Comparison of ENCODE assay signal across 11 cellular contexts in the genomic region with DNA sequence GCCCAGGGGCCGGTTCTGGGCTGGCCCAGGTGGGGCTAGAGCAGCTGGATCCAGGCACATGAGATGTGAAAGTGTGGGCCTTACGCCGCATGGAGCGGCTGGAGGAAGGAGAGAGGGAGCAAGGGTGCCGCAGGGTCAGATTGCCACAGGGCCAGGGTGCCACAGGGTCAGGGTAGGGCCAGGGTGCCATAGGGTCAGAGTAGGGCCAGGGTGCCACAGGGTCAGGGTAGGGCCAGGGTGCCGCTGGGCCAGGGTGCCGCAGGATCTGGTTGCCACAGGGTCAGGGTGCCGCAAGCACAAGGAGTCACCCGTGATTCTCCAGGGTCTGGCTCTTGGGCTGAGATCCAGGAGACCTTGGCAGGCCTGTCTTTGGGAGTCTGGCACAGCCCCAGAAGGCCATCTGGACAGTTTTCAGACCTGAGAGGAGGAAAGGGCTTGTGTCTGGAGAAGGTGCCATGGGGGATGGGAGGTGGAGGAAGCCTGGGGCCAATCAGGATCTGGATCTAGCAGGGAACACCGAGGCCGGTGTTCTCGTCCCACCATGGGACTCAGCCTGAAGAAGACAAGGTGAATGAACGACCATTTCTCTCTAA. TPM values are rescaled to one million over a fixed set of nuclear protein-coding genes. Genes with fewer than 3 reads are reported as not detected.
DNase-seq lines count a peak whose midpoint lies in the region; ATAC-seq, FAIRE-seq and TF ChIP-seq lines count a peak whose summit lies in the region.
"Had no signal": no experiment of that assay in that cellular context is flagged by ENCODE, and none has a peak within 500 bp of the region (broad histone marks: within the 10 kb centered on the region; RNA-seq: fewer than 3 reads in every experiment).

No MANE protein-coding gene starts in this region.

- no peak overlapping the region for H2AK5ac ChIP-seq in mesenchymal stem cell (ENCODE audit: low read length, severe bottlenecking)

- H2AFZ ChIP-seq in mesenchymal stem cell (ENCODE audit: low read depth, low read length), result no peak overlapping the region

- no peak overlapping the region for H3K4ac ChIP-seq in mesenchymal stem cell (ENCODE audit: low read depth in 1 of 2, low read length in 2 of 2)

- no peak overlapping the region for H2BK120ac ChIP-seq in mesenchymal stem cell (ENCODE audit: low read depth, low read length)

- no peak overlapping the region for H3K4me3 Mint-ChIP-seq in activated naive CD4-positive, alpha-beta T cell treated with anti-CD3 and anti-CD28 coated beads for 36 hours
- H3K4me3 Mint-ChIP-seq: activated CD4-positive, alpha-beta T cell treated with anti-CD3 and anti-CD28 coated beads, Interleukin-2, amount 10 ng/mL, durations not matched to agents 7 days and 5 days had no signal

- no peaks in the 10 kb centered on the region for H3K9me3 ChIP-seq in mesenchymal stem cell (ENCODE audit: control insufficient read depth, low read length)
- no peaks in the 10 kb centered on the region for H3K9me3 ChIP-seq in upper lobe of right lung

- H3K27ac ChIP-seq in mesenchymal stem cell (ENCODE audit: low read length, poor library complexity, severe bottlenecking), result no peak overlapping the region
- peak overlapping the region; percentile 45 for H3K27ac ChIP-seq in upper lobe of right lung

- TF ChIP-seq CTCF in upper lobe of right lung (IDR thresholded peaks at IDR 0.05), result no peak

- DNase-seq in activated naive CD4-positive, alpha-beta T cell treated with anti-CD3 and anti-CD28 coated beads for 36 hours, result peak; percentile 3
- no peak for DNase-seq in activated naive CD4-positive, alpha-beta T cell treated with anti-CD3 and anti-CD28 coated beads, Interleukin-2, amount 50 U/mL, for 16 hours
- peak; percentile 76 for DNase-seq in cerebellum (ENCODE audit: low spot score)
- DNase-seq in mesenchymal stem cell, result no peak
- DNase-seq in upper lobe of right lung, result peak; percentile 65
- no peak for DNase-seq in GM19239 (ENCODE audit: insufficient read length, low spot score)
- no peak for DNase-seq in effector CD8-positive, alpha-beta T cell (lab: John Stamatoyannopoulos, UW)
- DNase-seq: activated CD4-positive, alpha-beta T cell treated with anti-CD3 and anti-CD28 coated beads, Interleukin-2, amount 10 ng/mL, durations not matched to agents 7 days and 5 days; stimulated activated CD4-positive, alpha-beta T cell treated with anti-CD3 and anti-CD28 coated beads, Interleukin-4, amount 100 ng/mL, for 24 hours had no signal

- FAIRE-seq in GM19239 (lab: Jason Lieb, UNC), result no peak

- ATAC-seq in upper lobe of right lung (peak; percentile 42), GM21717 (IDR thresholded peaks at IDR 0.05; ENCODE audit: unreplicated experiment) (no peak)

- H3K27me3 Mint-ChIP-seq in activated naive CD4-positive, alpha-beta T cell treated with anti-CD3 and anti-CD28 coated beads for 36 hours (ENCODE audit: low read depth), result no peaks in the 10 kb centered on the region
- H3K27me3 Mint-ChIP-seq: activated CD4-positive, alpha-beta T cell treated with anti-CD3 and anti-CD28 coated beads, Interleukin-2, amount 10 ng/mL, durations not matched to agents 7 days and 5 days had no signal

- H3K36me3 Mint-ChIP-seq in activated naive CD4-positive, alpha-beta T cell treated with anti-CD3 and anti-CD28 coated beads for 36 hours (ENCODE audit: low read depth), result peaks cover 13% of the 10 kb centered on the region

- peaks cover 10% of the 10 kb centered on the region for H3K4me1 Mint-ChIP-seq in activated naive CD4-positive, alpha-beta T cell treated with anti-CD3 and anti-CD28 coated beads for 36 hours (ENCODE audit: low read depth)

- H4K8ac ChIP-seq in mesenchymal stem cell (ENCODE audit: low read length), result no peak overlapping the region

- peak overlapping the region; percentile 27 for H2BK15ac ChIP-seq in mesenchymal stem cell (ENCODE audit: low read depth, poor library complexity, severe bottlenecking)

- H3K18ac ChIP-seq in mesenchymal stem cell (ENCODE audit: low read depth in 1 of 2, low read length in 2 of 2), result no peak overlapping the region

- no peak overlapping the region for H4K91ac ChIP-seq in mesenchymal stem cell (ENCODE audit: low read length)

- no peak overlapping the region for H3K4me2 ChIP-seq in mesenchymal stem cell (ENCODE audit: low read length, poor library complexity, severe bottlenecking)

- H3K23ac ChIP-seq in mesenchymal stem cell (ENCODE audit: low read length in 2 of 2), result peak overlapping the region in 1 of 2 experiments; percentile 28

- H3K36me3 ChIP-seq in mesenchymal stem cell (ENCODE audit: control insufficient read depth in 1 of 2, insufficient read depth in 2 of 2, low read depth in 1 of 2, low read length in 2 of 2) (peaks cover 89 to 91% of the 10 kb centered on the region in 2 experiments), upper lobe of right lung (peaks cover 60% of the 10 kb centered on the region)

- H3K27me3 ChIP-seq in mesenchymal stem cell (ENCODE audit: control insufficient read depth in 1 of 2, insufficient read depth in 1 of 2, low read length in 2 of 2) (no peaks in the 10 kb centered on the region), upper lobe of right lung (no peaks in the 10 kb centered on the region)

- intact Hi-C loops in activated naive CD4-positive, alpha-beta T cell treated with anti-CD3 and anti-CD28 coated beads for 36 hours (cut with micrococcal nuclease), result no loop called here
- intact Hi-C loops in upper lobe of right lung (cut with DNase I), result no loop called here

- WGBS in mesenchymal stem cell, result 93% methylated on average over 13 of the region's 13 CpGs

- peaks cover 39% of the 10 kb centered on the region for H3K79me1 ChIP-seq in mesenchymal stem cell (replicated peaks; ENCODE audit: low read length, poor library complexity, severe bottlenecking)

- peaks cover 28% of the 10 kb centered on the region for H3K4me1 ChIP-seq in mesenchymal stem cell (ENCODE audit: control insufficient read depth, insufficient read depth, low read depth, low read length)
- H3K4me1 ChIP-seq in upper lobe of right lung, result peaks cover 54% of the 10 kb centered on the region

- no peak overlapping the region for H3K4me3 ChIP-seq in mesenchymal stem cell (ENCODE audit: insufficient read depth in 1 of 2, low read depth in 1 of 2, low read length in 2 of 2)
- no peak overlapping the region for H3K4me3 ChIP-seq in upper lobe of right lung

- peak overlapping the region; percentile 8 for H3K9ac ChIP-seq in mesenchymal stem cell (ENCODE audit: low read length)

- H3K14ac ChIP-seq in mesenchymal stem cell (ENCODE audit: low read length in 2 of 2), result peak overlapping the region in 1 of 2 experiments; percentile 37

- H3K27ac Mint-ChIP-seq in activated naive CD4-positive, alpha-beta T cell treated with anti-CD3 and anti-CD28 coated beads for 36 hours, result no peak overlapping the region
- H3K27ac Mint-ChIP-seq: activated CD4-positive, alpha-beta T cell treated with anti-CD3 and anti-CD28 coated beads, Interleukin-2, amount 10 ng/mL, durations not matched to agents 7 days and 5 days had no signal

- no peak overlapping the region for H2BK5ac ChIP-seq in mesenchymal stem cell (ENCODE audit: low read depth, low read length, poor library complexity, severe bottlenecking)

- CTCF ChIA-PET in activated naive CD4-positive, alpha-beta T cell treated with anti-CD3 and anti-CD28 coated beads for 36 hours (lab: Charles Lee), result interaction anchor here (0.8 kb wide), 1 partner anchor 11 kb away, joined by 3 read pairs; no protein-coding TSS in a partner anchor

- H3K9me3 Mint-ChIP-seq in activated naive CD4-positive, alpha-beta T cell treated with anti-CD3 and anti-CD28 coated beads for 36 hours, result no peaks in the 10 kb centered on the region
- H3K9me3 Mint-ChIP-seq: activated CD4-positive, alpha-beta T cell treated with anti-CD3 and anti-CD28 coated beads, Interleukin-2, amount 10 ng/mL, durations not matched to agents 7 days and 5 days had no signal

- H2BK12ac ChIP-seq in mesenchymal stem cell (ENCODE audit: low read length in 2 of 2), result no peak overlapping the region

RNA-seq across cellular contexts. Expression of a gene that starts 42.5 kb away (rescaled TPM):
- 100 to 1,000 TPM; 105 to 113 TPM for total RNA-seq in activated naive CD4-positive, alpha-beta T cell treated with anti-CD3 and anti-CD28 coated beads for 36 hours
- total RNA-seq in cerebellum (49.1 TPM), upper lobe of right lung (158 TPM)
- polyA plus RNA-seq in mesenchymal stem cell (2013, experiment 1 of 2), result 223 TPM
- 220 TPM for polyA plus RNA-seq in mesenchymal stem cell (2013, experiment 2 of 2)

RNA-seq across cellular contexts. Expression of a gene that starts 54.9 kb away (rescaled TPM):
- total RNA-seq in activated naive CD4-positive, alpha-beta T cell treated with anti-CD3 and anti-CD28 coated beads for 36 hours, result under 1 TPM; 0.14 to 0.15 TPM
- total RNA-seq in cerebellum (not detected), upper lobe of right lung (not detected)
- not detected for polyA plus RNA-seq in mesenchymal stem cell (2013, experiment 1 of 2)
- polyA plus RNA-seq in mesenchymal stem cell (2013, experiment 2 of 2), result not detected
- total RNA-seq: activated CD4-positive, alpha-beta T cell treated with anti-CD3 and anti-CD28 coated beads, Interleukin-2, amount 10 ng/mL, durations not matched to agents 7 days and 5 days; lung microvascular endothelial cell had no signal

RNA-seq across cellular contexts. Expression of a gene that starts 58.8 kb away (rescaled TPM):
- 1,000 to 10,000 TPM; 2,241 to 2,332 TPM for total RNA-seq in activated naive CD4-positive, alpha-beta T cell treated with anti-CD3 and anti-CD28 coated beads for 36 hours
- 723 TPM for total RNA-seq in cerebellum
- polyA plus RNA-seq in mesenchymal stem cell (2013, experiment 1 of 2), result 3,739 TPM
- 3,716 TPM for polyA plus RNA-seq in mesenchymal stem cell (2013, experiment 2 of 2)
- total RNA-seq in upper lobe of right lung, result 1,142 TPM

Comparison
In these comparisons a context has a peak if more than half of its experiments do, and no peak if none do; other contexts are left out.
1. DNase-seq: peak in activated naive CD4-positive, alpha-beta T cell treated with anti-CD3 and anti-CD28 coated beads for 36 hours (single experiment), cerebellum (single experiment) and upper lobe of right lung (single experiment); none in activated naive CD4-positive, alpha-beta T cell treated with anti-CD3 and anti-CD28 coated beads, Interleukin-2, amount 50 U/mL, for 16 hours (single experiment), mesenchymal stem cell (single experiment), GM19239 (single experiment) and effector CD8-positive, alpha-beta T cell (single experiment).